12 cellular contexts compared by ENCODE assay signal in the genomic region with DNA sequence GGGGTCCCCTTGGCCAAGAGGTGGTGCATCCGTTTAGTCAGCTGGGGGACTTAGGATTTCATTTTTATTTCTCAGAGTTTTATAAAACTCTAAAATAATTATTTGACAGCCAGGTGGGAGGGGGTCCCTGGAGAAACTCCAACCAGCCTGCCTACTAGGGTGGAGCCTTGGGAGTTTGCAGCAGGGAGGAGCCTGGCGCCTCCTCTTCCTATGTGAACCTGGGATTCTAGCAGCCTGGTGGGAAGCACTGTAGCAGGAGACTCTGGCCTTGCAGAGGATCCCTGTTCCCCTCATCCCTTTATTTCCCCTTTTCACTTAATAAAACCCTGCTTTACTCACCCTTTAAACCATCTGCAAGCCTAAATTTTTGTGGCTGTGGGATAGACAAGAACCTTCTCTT.
"Had no signal": no experiment of that assay in that cellular context is flagged by ENCODE, and none has a peak within 500 bp of the region (broad histone marks: within the 10 kb centered on the region; RNA-seq: fewer than 3 reads in every experiment).

No MANE protein-coding gene starts in this region.

- H3K36me3 ChIP-seq: neural progenitor cell, transverse colon had no signal

- H3K4me3 Mint-ChIP-seq: activated CD4-positive, alpha-beta T cell treated with anti-CD3 and anti-CD28 coated beads, Interleukin-2, amount 10 ng/mL, durations not matched to agents 24 days and 14 days; activated naive CD4-positive, alpha-beta T cell treated with anti-CD3 and anti-CD28 coated beads for 36 hours; activated T-helper 17 cell treated with anti-CD3 and anti-CD28 coated beads, Interleukin-2, amount 50 U/mL, for 72 hours; central memory CD8-positive, alpha-beta T cell; dendritic cell treated with granulocyte-macrophage colony-stimulating factor and Interleukin-4, amounts not matched to agents 40 ng/mL and 50 ng/mL, for 4 days; neural progenitor cell; stimulated activated naive B cell treated with anti-CD40 and anti-IgM and Interleukin-4, amounts not matched to agents 10 μg/mL and 1 μg/mL and 100 μg/mL, for 72 hours; T-helper 1 cell treated with Interleukin-12 subunit alpha and Interleukin-12 subunit beta and Interleukin-4 antibody, amounts not matched to agents 30 μg/mL and 1 μg/mL, for 36 hours had no signal

- ATAC-seq: activated T-helper 17 cell treated with anti-CD3 and anti-CD28 coated beads, Interleukin-2, amount 50 U/mL, for 72 hours; stimulated activated naive B cell treated with anti-CD40 and anti-IgM and Interleukin-4, amounts not matched to agents 10 μg/mL and 1 μg/mL and 100 μg/mL, for 72 hours had no signal

- H3K4me3 ChIP-seq: neural progenitor cell, transverse colon had no signal

- H3K4me1 Mint-ChIP-seq: activated CD4-positive, alpha-beta T cell treated with anti-CD3 and anti-CD28 coated beads, Interleukin-2, amount 10 ng/mL, durations not matched to agents 24 days and 14 days; activated T-helper 17 cell treated with anti-CD3 and anti-CD28 coated beads, Interleukin-2, amount 50 U/mL, for 72 hours; central memory CD8-positive, alpha-beta T cell; stimulated activated naive B cell treated with anti-CD40 and anti-IgM and Interleukin-4, amounts not matched to agents 10 μg/mL and 1 μg/mL and 100 μg/mL, for 72 hours had no signal

- H3K9ac ChIP-seq: neural progenitor cell had no signal

- H3K27me3 ChIP-seq: neural progenitor cell, transverse colon had no signal

- H3K27me3 Mint-ChIP-seq: activated CD4-positive, alpha-beta T cell treated with anti-CD3 and anti-CD28 coated beads, Interleukin-2, amount 10 ng/mL, durations not matched to agents 24 days and 14 days; activated T-helper 17 cell treated with anti-CD3 and anti-CD28 coated beads, Interleukin-2, amount 50 U/mL, for 72 hours; central memory CD8-positive, alpha-beta T cell; dendritic cell treated with granulocyte-macrophage colony-stimulating factor and Interleukin-4, amounts not matched to agents 40 ng/mL and 50 ng/mL, for 4 days; stimulated activated naive B cell treated with anti-CD40 and anti-IgM and Interleukin-4, amounts not matched to agents 10 μg/mL and 1 μg/mL and 100 μg/mL, for 72 hours had no signal

- DNase-seq: activated CD4-positive, alpha-beta T cell treated with anti-CD3 and anti-CD28 coated beads, Interleukin-2, amount 10 ng/mL, durations not matched to agents 24 days and 14 days; activated naive CD4-positive, alpha-beta T cell treated with anti-CD3 and anti-CD28 coated beads for 36 hours; erythroblast; stimulated activated CD4-positive, alpha-beta T cell treated with anti-CD3 and anti-CD28 coated beads, Interleukin-2, amount 100 ng/mL, for 24 hours; stimulated activated naive B cell treated with anti-CD40 and anti-IgM and Interleukin-4, amounts not matched to agents 10 μg/mL and 1 μg/mL and 100 μg/mL, for 72 hours; substantia nigra; transverse colon had no signal

- H3K9me3 Mint-ChIP-seq: activated CD4-positive, alpha-beta T cell treated with anti-CD3 and anti-CD28 coated beads, Interleukin-2, amount 10 ng/mL, durations not matched to agents 24 days and 14 days; activated T-helper 17 cell treated with anti-CD3 and anti-CD28 coated beads, Interleukin-2, amount 50 U/mL, for 72 hours; central memory CD8-positive, alpha-beta T cell; dendritic cell treated with granulocyte-macrophage colony-stimulating factor and Interleukin-4, amounts not matched to agents 40 ng/mL and 50 ng/mL, for 4 days; neural progenitor cell; T-helper 1 cell treated with Interleukin-12 subunit alpha and Interleukin-12 subunit beta and Interleukin-4 antibody, amounts not matched to agents 30 μg/mL and 1 μg/mL, for 36 hours had no signal

- H3K27ac ChIP-seq: neural progenitor cell, transverse colon had no signal

- H3K36me3 Mint-ChIP-seq: stimulated activated naive B cell treated with anti-CD40 and anti-IgM and Interleukin-4, amounts not matched to agents 10 μg/mL and 1 μg/mL and 100 μg/mL, for 72 hours had no signal

- H3K9me3 ChIP-seq: transverse colon had no signal

- H3K27ac Mint-ChIP-seq: activated CD4-positive, alpha-beta T cell treated with anti-CD3 and anti-CD28 coated beads, Interleukin-2, amount 10 ng/mL, durations not matched to agents 24 days and 14 days; activated naive CD4-positive, alpha-beta T cell treated with anti-CD3 and anti-CD28 coated beads for 36 hours; activated T-helper 17 cell treated with anti-CD3 and anti-CD28 coated beads, Interleukin-2, amount 50 U/mL, for 72 hours; dendritic cell treated with granulocyte-macrophage colony-stimulating factor and Interleukin-4, amounts not matched to agents 40 ng/mL and 50 ng/mL, for 4 days; neural progenitor cell; stimulated activated naive B cell treated with anti-CD40 and anti-IgM and Interleukin-4, amounts not matched to agents 10 μg/mL and 1 μg/mL and 100 μg/mL, for 72 hours; T-helper 1 cell treated with Interleukin-12 subunit alpha and Interleukin-12 subunit beta and Interleukin-4 antibody, amounts not matched to agents 30 μg/mL and 1 μg/mL, for 36 hours had no signal
